1 cellular context compared by ENCODE assay signal in the genomic region with DNA sequence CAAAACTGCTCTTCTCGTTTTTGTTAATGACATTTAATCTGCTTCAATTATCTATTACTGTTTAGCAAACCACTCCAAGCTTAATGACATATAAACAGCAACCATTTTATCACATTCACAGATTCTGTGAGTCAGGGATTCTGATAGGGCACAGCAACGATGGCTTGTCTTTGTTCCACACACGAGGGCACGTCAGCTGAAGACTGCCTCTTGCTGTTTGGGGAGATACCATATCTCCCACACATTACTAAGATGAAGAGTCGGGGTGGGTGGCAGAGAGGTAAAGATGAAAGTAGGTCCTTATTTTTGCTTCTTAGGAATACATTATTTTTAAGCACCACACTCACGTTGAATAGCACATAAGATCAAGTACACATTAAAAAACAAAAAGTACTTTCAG.
TF ChIP-seq lines count a peak whose summit lies in the region.

No MANE protein-coding gene starts in this region.

TF ChIP-seq in K562, 482 proteins besides CTCF, POLR2A, EP300 and RAD21:
- TF ChIP-seq TAL1 (IDR thresholded peaks at IDR 0.05) = 0 out of 2 replicates have a peak, but pooled peaks have one; percentile 9
- TF ChIP-seq ADNP (tag; IDR thresholded peaks at IDR 0.05) = no peak
- TF ChIP-seq CREM (IDR thresholded peaks at IDR 0.05; ENCODE audit: low read depth) = 0 out of 2 replicates have a peak, but pooled peaks have one; percentile 10
- TF ChIP-seq, protein P1, sequence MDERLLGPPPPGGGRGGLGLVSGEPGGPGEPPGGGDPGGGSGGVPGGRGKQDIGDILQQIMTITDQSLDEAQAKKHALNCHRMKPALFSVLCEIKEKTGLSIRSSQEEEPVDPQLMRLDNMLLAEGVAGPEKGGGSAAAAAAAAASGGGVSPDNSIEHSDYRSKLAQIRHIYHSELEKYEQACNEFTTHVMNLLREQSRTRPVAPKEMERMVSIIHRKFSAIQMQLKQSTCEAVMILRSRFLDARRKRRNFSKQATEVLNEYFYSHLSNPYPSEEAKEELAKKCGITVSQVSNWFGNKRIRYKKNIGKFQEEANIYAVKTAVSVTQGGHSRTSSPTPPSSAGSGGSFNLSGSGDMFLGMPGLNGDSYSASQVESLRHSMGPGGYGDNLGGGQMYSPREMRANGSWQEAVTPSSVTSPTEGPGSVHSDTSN (CRISPR knock-in tag; IDR thresholded peaks at IDR 0.05; ENCODE audit: low read depth) = no peak
- TF ChIP-seq, protein P1 (tag; conservative IDR thresholded peaks at IDR 0.05; ENCODE audit: low read depth) = no peak
- peak; percentile 35; the same call in 1 of the 2 replicates for TF ChIP-seq TEAD4 (IDR thresholded peaks at IDR 0.05; ENCODE audit: low read length)
- no peak for TF ChIP-seq TEAD4 (CRISPR knock-in tag; IDR thresholded peaks at IDR 0.05; ENCODE audit: borderline replicate concordance)
- TF ChIP-seq, protein P2, sequence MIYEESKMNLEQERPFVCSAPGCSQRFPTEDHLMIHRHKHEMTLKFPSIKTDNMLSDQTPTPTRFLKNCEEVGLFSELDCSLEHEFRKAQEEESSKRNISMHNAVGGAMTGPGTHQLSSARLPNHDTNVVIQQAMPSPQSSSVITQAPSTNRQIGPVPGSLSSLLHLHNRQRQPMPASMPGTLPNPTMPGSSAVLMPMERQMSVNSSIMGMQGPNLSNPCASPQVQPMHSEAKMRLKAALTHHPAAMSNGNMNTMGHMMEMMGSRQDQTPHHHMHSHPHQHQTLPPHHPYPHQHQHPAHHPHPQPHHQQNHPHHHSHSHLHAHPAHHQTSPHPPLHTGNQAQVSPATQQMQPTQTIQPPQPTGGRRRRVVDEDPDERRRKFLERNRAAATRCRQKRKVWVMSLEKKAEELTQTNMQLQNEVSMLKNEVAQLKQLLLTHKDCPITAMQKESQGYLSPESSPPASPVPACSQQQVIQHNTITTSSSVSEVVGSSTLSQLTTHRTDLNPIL (CRISPR knock-in tag; IDR thresholded peaks at IDR 0.05) = no peak
- TF ChIP-seq, protein P3, sequence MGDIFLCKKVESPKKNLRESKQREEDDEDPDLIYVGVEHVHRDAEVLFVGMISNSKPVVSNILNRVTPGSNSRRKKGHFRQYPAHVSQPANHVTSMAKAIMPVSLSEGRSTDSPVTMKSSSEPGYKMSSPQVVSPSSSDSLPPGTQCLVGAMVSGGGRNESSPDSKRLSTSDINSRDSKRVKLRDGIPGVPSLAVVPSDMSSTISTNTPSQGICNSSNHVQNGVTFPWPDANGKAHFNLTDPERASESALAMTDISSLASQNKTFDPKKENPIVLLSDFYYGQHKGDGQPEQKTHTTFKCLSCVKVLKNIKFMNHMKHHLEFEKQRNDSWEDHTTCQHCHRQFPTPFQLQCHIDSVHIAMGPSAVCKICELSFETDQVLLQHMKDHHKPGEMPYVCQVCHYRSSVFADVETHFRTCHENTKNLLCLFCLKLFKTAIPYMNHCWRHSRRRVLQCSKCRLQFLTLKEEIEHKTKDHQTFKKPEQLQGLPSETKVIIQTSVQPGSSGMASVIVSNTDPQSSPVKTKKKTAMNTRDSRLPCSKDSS (IDR thresholded peaks at IDR 0.05; ENCODE audit: low read depth, partially characterized antibody) = no peak
- no peak for TF ChIP-seq GATA2 (CRISPR knock-in tag; IDR thresholded peaks at IDR 0.05)
- TF ChIP-seq CBFA2T2 (conservative IDR thresholded peaks at IDR 0.05) = peak; percentile 59
- no peak for TF ChIP-seq SAP30 (IDR thresholded peaks at IDR 0.05; ENCODE audit: borderline replicate concordance, insufficient read depth, low read depth, low read length, poor library complexity, severe bottlenecking)
- TF ChIP-seq, protein P4, sequence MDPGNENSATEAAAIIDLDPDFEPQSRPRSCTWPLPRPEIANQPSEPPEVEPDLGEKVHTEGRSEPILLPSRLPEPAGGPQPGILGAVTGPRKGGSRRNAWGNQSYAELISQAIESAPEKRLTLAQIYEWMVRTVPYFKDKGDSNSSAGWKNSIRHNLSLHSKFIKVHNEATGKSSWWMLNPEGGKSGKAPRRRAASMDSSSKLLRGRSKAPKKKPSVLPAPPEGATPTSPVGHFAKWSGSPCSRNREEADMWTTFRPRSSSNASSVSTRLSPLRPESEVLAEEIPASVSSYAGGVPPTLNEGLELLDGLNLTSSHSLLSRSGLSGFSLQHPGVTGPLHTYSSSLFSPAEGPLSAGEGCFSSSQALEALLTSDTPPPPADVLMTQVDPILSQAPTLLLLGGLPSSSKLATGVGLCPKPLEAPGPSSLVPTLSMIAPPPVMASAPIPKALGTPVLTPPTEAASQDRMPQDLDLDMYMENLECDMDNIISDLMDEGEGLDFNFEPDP (CRISPR knock-in tag; IDR thresholded peaks at IDR 0.05) = no peak
- TF ChIP-seq POLR2AphosphoS5 (IDR thresholded peaks at IDR 0.05; ENCODE audit: control insufficient read depth, insufficient read depth, low read depth, low read length) = peak; percentile 17; the same call in 1 of the 2 replicates
- peak; percentile 78 for TF ChIP-seq CBFA2T3 (IDR thresholded peaks at IDR 0.05)
- TF ChIP-seq ZNF212 (CRISPR knock-in tag; IDR thresholded peaks at IDR 0.05) = no peak
- 0 out of 2 replicates have a peak, but pooled peaks have one; percentile 17 for TF ChIP-seq MYNN (IDR thresholded peaks at IDR 0.05)
- TF ChIP-seq MYNN (CRISPR knock-in tag; IDR thresholded peaks at IDR 0.05) = no peak
TF ChIP-seq in K562: peak in this region for 7.
